17 cellular contexts compared by ENCODE assay signal in the genomic region with DNA sequence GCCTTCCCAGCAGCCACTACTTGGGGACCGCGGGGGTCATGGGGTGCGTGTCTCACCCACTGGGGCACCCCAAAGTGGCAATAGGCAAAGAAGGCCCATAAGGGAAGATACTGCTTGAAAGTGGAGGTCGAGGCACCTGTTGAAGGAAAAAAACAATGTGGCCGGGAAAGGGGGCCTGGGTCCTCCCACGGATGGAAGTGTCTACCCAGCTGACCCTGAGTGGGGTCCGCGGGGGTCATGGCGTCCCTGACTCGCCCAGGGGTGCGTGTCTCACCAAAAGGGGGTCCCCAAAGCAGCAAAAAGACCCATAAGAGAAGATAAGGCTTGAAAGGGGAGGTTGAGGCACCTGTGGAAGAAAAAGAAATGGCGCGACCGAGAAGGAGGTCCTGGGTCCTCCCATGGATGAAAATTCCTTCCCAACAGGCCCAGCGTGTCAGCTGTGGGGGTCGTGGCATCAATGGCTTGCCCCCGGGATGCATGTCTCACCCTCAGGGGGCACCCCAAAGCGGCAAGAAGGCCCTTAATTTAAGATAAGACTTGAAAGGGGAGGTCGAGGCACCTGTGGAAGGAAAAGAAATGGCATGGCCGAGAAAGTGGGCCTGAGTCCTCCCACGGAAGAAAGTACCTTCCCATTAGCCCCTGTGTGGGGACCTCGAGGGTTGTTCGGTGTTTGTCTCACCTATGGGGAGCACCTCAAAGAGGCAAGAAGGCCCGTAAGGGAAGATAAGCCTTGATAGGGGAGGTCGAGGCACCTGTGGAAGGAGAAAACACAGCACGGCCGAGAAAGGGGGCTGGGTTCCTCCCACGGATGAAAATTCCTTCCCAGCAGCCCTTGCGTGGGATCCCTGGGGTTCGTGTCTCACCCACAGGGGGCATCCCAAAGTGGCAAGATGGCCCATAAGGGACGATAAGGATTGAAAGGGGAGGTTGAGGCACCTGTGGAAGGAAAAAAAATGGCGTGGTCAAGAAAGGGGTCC.
DNase-seq lines count a peak whose midpoint lies in the region; TF ChIP-seq lines count a peak whose summit lies in the region.
"Had no signal": no experiment of that assay in that cellular context is flagged by ENCODE, and none has a peak within 500 bp of the region (broad histone marks: within the 10 kb centered on the region; RNA-seq: fewer than 3 reads in every experiment).

No MANE protein-coding gene starts in this region.

- H3K9me3 ChIP-seq in spleen, result peaks cover 5 to 100% (median 97%) of the 10 kb centered on the region in 8 donors

- DNase-seq in activated effector memory CD4-positive, alpha-beta T cell treated with anti-CD3 and anti-CD28 coated beads, Interleukin-2, amount 50 U/mL, for 16 hours, result peak; percentile 33
- DNase-seq in activated effector memory CD4-positive, alpha-beta T cell treated with Interleukin-2 at 50 U/mL for 16 hours, result no peak
- DNase-seq in coronary artery (ENCODE audit: low spot score), result peak; percentile 62
- DNase-seq in mesenteric fat pad (ENCODE audit: low spot score), result peak; percentile 60
- peak; percentile 52 for DNase-seq in spleen
- DNase-seq in GM10248 (ENCODE audit: extremely low spot score), result no peak
- no peak for DNase-seq in NCI-H1930 (lab: John Stamatoyannopoulos, UW)
- no peak for DNase-seq in HuH-7.5 (ENCODE audit: low spot score)
- DNase-seq: DMS79, GM23248, MV-4-11, NCI-H1417 treated with DMSO at 0.1 percent for 48 hours, NCI-H2081, NCI-H524 had no signal

- intact Hi-C loops in spleen (cut with DNase I; ENCODE audit: low total_unique reads), result no loop called here

- H3K36me3 ChIP-seq in spleen, result no peaks in the 10 kb centered on the region
- H3K36me3 ChIP-seq: Peyer's patch had no signal

- no peaks in the 10 kb centered on the region for H3K4me1 ChIP-seq in spleen
- H3K4me1 ChIP-seq: Caco-2, Peyer's patch had no signal

- CTCF ChIA-PET in GM10248 (lab: Yijun Ruan, JAX), result no interaction called here

- H3K4me3 ChIP-seq in coronary artery (no peak overlapping the region), spleen (no peak overlapping the region)
- H3K4me3 ChIP-seq: GM23248, Peyer's patch had no signal

- no peaks in the 10 kb centered on the region for H3K27me3 ChIP-seq in spleen (replicated peaks in 1 of 7)
- H3K27me3 ChIP-seq: Peyer's patch had no signal

- H3K27ac ChIP-seq in coronary artery, result no peak overlapping the region
- H3K27ac ChIP-seq in spleen, result no peak overlapping the region
- H3K27ac ChIP-seq: C4-2B, GM23248, Peyer's patch had no signal

- POLR2A ChIA-PET in GM10248 (lab: Yijun Ruan, JAX), result no interaction called here

- no peak for TF ChIP-seq POLR2A in spleen (IDR thresholded peaks at IDR 0.05)

- 73 to 78% (median 75%) methylated on average over 32 of the region's 32 CpGs for WGBS in spleen, 5 donors

- no peak for TF ChIP-seq CTCF in coronary artery (IDR thresholded peaks at IDR 0.05)
- TF ChIP-seq CTCF in spleen (IDR thresholded peaks at IDR 0.05 in 8 of 11, conservative IDR thresholded peaks at IDR 0.05 in 3 of 11), result no peak
- TF ChIP-seq CTCF in GM10248 (IDR thresholded peaks at IDR 0.05; ENCODE audit: control extremely low read depth, extremely low read depth, low read depth, missing control alignments), result no peak

Comparison
In these comparisons a context has a peak if more than half of its experiments do, and no peak if none do; other contexts are left out.
1. DNase-seq: peak in activated effector memory CD4-positive, alpha-beta T cell treated with anti-CD3 and anti-CD28 coated beads, Interleukin-2, amount 50 U/mL, for 16 hours (single experiment), coronary artery (single experiment), mesenteric fat pad (single experiment) and spleen (single experiment); none in activated effector memory CD4-positive, alpha-beta T cell treated with Interleukin-2 at 50 U/mL for 16 hours (single experiment), GM10248 (single experiment), NCI-H1930 (0 of 2) and HuH-7.5 (single experiment).